ENCODE assay signal across 16 cellular contexts in the genomic region with DNA sequence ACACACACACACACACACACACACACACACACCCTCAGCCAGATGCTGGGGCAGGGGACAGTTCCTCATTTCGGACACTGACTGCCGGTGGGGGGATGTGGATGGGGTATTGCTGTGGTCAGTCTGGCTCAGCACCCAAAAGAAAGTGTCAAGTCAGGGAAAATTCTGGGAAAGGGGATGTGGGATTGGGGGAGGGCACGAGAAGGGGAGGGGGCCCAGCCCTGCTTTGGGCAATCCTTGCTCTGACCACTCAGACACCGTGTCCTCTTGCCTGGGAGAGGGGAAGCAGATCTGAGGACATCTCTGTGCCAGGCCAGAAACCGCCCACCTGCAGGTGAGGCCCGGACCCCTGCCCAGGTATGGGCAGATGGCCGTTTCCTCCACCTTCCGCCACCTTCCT. TPM values are rescaled to one million over a fixed set of nuclear protein-coding genes. Genes with fewer than 3 reads are reported as not detected.
DNase-seq lines count a peak whose midpoint lies in the region; ATAC-seq and TF ChIP-seq lines count a peak whose summit lies in the region.
"Had no signal": no experiment of that assay in that cellular context is flagged by ENCODE, and none has a peak within 500 bp of the region (broad histone marks: within the 10 kb centered on the region; RNA-seq: fewer than 3 reads in every experiment).

A gene (plus strand): TSS at position 253 of the 400 bp plus-strand sequence. CDS start 391 bp downstream, outside the sequence.

- 35 to 80% (median 58%) methylated on average over 3 to 8 of the region's 8 CpGs for WGBS in adrenal gland, 4 donors
- WGBS in heart right ventricle, 2 donors: 71 to 81% methylated on average over 8 of the region's 8 CpGs

- H3K4me3 ChIP-seq in adrenal gland: peak within 1 kb of the TSS in 1 of 4 donors; percentile 38
- H3K4me3 ChIP-seq in heart right ventricle: peak within 1 kb of the TSS in 8 of 10 donors; percentile 5 to 55 (median 30)
- peak within 1 kb of the TSS; percentile 35 to 41 for H3K4me3 ChIP-seq in tibial artery

- intact Hi-C loops in adrenal gland (cut with DNase I) (loop anchor here (2.0 to 5.0 kb wide), 3 partner anchors 116 to 225 kb away; no protein-coding TSS in a partner anchor), heart right ventricle (cut with DNase I) (loop anchor here in 7 of 10 donors (2.0 to 10.0 kb wide), 7 partner anchors 109 to 539 kb away; no protein-coding TSS in a partner anchor), tibial artery (cut with DNase I; ENCODE audit: low total_unique reads) (loop anchor here (2.0 to 10.0 kb wide), 2 partner anchors 109 to 223 kb away; no protein-coding TSS in a partner anchor)

- peak within 1 kb of the TSS in 4 of 5 donors; percentile 16 to 80 (median 20) for H3K27ac ChIP-seq in adrenal gland
- H3K27ac ChIP-seq in heart right ventricle: peak within 1 kb of the TSS in 5 of 10 donors; percentile 25 to 86 (median 37)
- no peak within 1 kb of the TSS for H3K27ac ChIP-seq in tibial artery
- H3K27ac ChIP-seq: foreskin keratinocyte had no signal

- H3K4me3 Mint-ChIP-seq in HFFc6 (no peak within 1 kb of the TSS), type B pancreatic cell (no peak within 1 kb of the TSS)
- H3K4me3 Mint-ChIP-seq: activated naive CD8-positive, alpha-beta T cell treated with anti-CD3 and anti-CD28 coated beads, Interleukin-2, amount 10 ng/mL, durations not matched to agents 7 days and 5 days; CD4-positive, CD25-positive, alpha-beta regulatory T cell; IgD-negative memory B cell had no signal

- DNase-seq in adrenal gland: peak; percentile 52 to 83 (median 56)
- DNase-seq in heart right ventricle: peak; percentile 33 to 42
- no peak for DNase-seq in omental fat pad (ENCODE audit: low spot score)
- DNase-seq in tibial artery: peak; percentile 68 to 78
- DNase-seq in HFFc6: no peak
- DNase-seq in NCI-H345 (lab: John Stamatoyannopoulos, UW): no peak
- DNase-seq in type B pancreatic cell (ENCODE audit: extremely low spot score, unreplicated experiment): no peak
- DNase-seq: activated naive CD8-positive, alpha-beta T cell treated with anti-CD3 and anti-CD28 coated beads, Interleukin-2, amount 10 ng/mL, durations not matched to agents 7 days and 5 days; CD4-positive, CD25-positive, alpha-beta regulatory T cell; effector CD4-positive, alpha-beta T cell; foreskin keratinocyte; NCI-H1417; NCI-H748 treated with DMSO at 0.1 percent for 48 hours; SIG-M5 had no signal

- TF ChIP-seq CTCF in adrenal gland (IDR thresholded peaks at IDR 0.05): no peak
- TF ChIP-seq CTCF in heart right ventricle (IDR thresholded peaks at IDR 0.05): no peak
- TF ChIP-seq CTCF in omental fat pad (IDR thresholded peaks at IDR 0.05): no peak
- TF ChIP-seq CTCF in tibial artery (IDR thresholded peaks at IDR 0.05): no peak
- TF ChIP-seq CTCF in HFFc6 (IDR thresholded peaks at IDR 0.05): no peak
- TF ChIP-seq CTCF in type B pancreatic cell (conservative IDR thresholded peaks at IDR 0.05): no peak

- peaks cover 0 to 7% of the 10 kb centered on the region in 2 donors for H3K4me1 ChIP-seq in adrenal gland (replicated peaks in 1 of 2)
- H3K4me1 ChIP-seq in heart right ventricle: peaks cover 0 to 13% (median 3%) of the 10 kb centered on the region in 9 donors
- peaks cover 0 to 7% (median 2%) of the 10 kb centered on the region in 4 donors for H3K4me1 ChIP-seq in tibial artery
- H3K4me1 ChIP-seq: foreskin keratinocyte had no signal

- H3K27me3 Mint-ChIP-seq in HFFc6 (ENCODE audit: insufficient read depth): peaks cover 25% of the 10 kb centered on the region
- H3K27me3 Mint-ChIP-seq in type B pancreatic cell: peaks cover 22% of the 10 kb centered on the region
- H3K27me3 Mint-ChIP-seq: activated naive CD8-positive, alpha-beta T cell treated with anti-CD3 and anti-CD28 coated beads, Interleukin-2, amount 10 ng/mL, durations not matched to agents 7 days and 5 days had no signal

- ATAC-seq in heart right ventricle: peak; percentile 35 to 58 (median 52)
- ATAC-seq in omental fat pad (ENCODE audit: low FRiP score): no peak
- no peak for ATAC-seq in GM18861 (IDR thresholded peaks at IDR 0.05; ENCODE audit: unreplicated experiment)
- ATAC-seq: foreskin keratinocyte had no signal

- H3K27ac Mint-ChIP-seq in HFFc6: no peak within 1 kb of the TSS
- H3K27ac Mint-ChIP-seq in type B pancreatic cell: no peak within 1 kb of the TSS
- H3K27ac Mint-ChIP-seq: activated naive CD8-positive, alpha-beta T cell treated with anti-CD3 and anti-CD28 coated beads, Interleukin-2, amount 10 ng/mL, durations not matched to agents 7 days and 5 days; CD4-positive, CD25-positive, alpha-beta regulatory T cell; IgD-negative memory B cell had no signal

- H3K9me3 ChIP-seq in adrenal gland (replicated peaks in 1 of 3) (no peaks in the 10 kb centered on the region), heart right ventricle (no peaks in the 10 kb centered on the region), tibial artery (no peaks in the 10 kb centered on the region)

- no peaks in the 10 kb centered on the region for H3K36me3 ChIP-seq in adrenal gland (replicated peaks in 1 of 2)
- H3K36me3 ChIP-seq in heart right ventricle: peaks cover 0 to 11% (median 0%) of the 10 kb centered on the region in 9 donors
- H3K36me3 ChIP-seq in tibial artery: no peaks in the 10 kb centered on the region

- no peak for TF ChIP-seq POLR2A in adrenal gland (IDR thresholded peaks at IDR 0.05)

- H3K36me3 Mint-ChIP-seq in HFFc6 (ENCODE audit: low read depth): no peaks in the 10 kb centered on the region
- H3K36me3 Mint-ChIP-seq in type B pancreatic cell: no peaks in the 10 kb centered on the region
- H3K36me3 Mint-ChIP-seq: activated naive CD8-positive, alpha-beta T cell treated with anti-CD3 and anti-CD28 coated beads, Interleukin-2, amount 10 ng/mL, durations not matched to agents 7 days and 5 days; CD4-positive, CD25-positive, alpha-beta regulatory T cell; IgD-negative memory B cell had no signal

- H3K27me3 ChIP-seq in adrenal gland (no peaks in the 10 kb centered on the region), heart right ventricle (peaks cover 0 to 26% (median 13%) of the 10 kb centered on the region in 7 donors), tibial artery (peaks cover 0 to 61% of the 10 kb centered on the region in 2 donors)
- H3K27me3 ChIP-seq: foreskin keratinocyte had no signal

- no peaks in the 10 kb centered on the region for H3K4me1 Mint-ChIP-seq in HFFc6 (ENCODE audit: low read depth)
- H3K4me1 Mint-ChIP-seq in type B pancreatic cell (ENCODE audit: unreplicated experiment): no peaks in the 10 kb centered on the region
- H3K4me1 Mint-ChIP-seq: IgD-negative memory B cell had no signal

- no peaks in the 10 kb centered on the region for H3K9me3 Mint-ChIP-seq in HFFc6
- H3K9me3 Mint-ChIP-seq in type B pancreatic cell: no peaks in the 10 kb centered on the region
- H3K9me3 Mint-ChIP-seq: activated naive CD8-positive, alpha-beta T cell treated with anti-CD3 and anti-CD28 coated beads, Interleukin-2, amount 10 ng/mL, durations not matched to agents 7 days and 5 days; CD4-positive, CD25-positive, alpha-beta regulatory T cell; IgD-negative memory B cell had no signal

RNA-seq across cellular contexts. Expression of the gene that starts here (rescaled TPM):
- 1,000 to 10,000 TPM in 1 of 8 donors, 100 to 1,000 TPM in 7; 213 to 1,409 (median 672) TPM for total RNA-seq in adrenal gland
- polyA plus RNA-seq in adrenal gland: 100 to 1,000 TPM in 2 of 3 donors, 10 to 100 TPM in 1; 71.7 to 114 (median 102) TPM
- total RNA-seq in heart right ventricle: 100 to 1,000 TPM in 2 of 10 donors, 10 to 100 TPM in 8; 15.9 to 389 (median 27.8) TPM
- 10 to 100 TPM; 18.0 to 73.9 TPM for polyA plus RNA-seq in heart right ventricle
- 100 to 1,000 TPM; 224 to 461 (median 398) TPM for total RNA-seq in omental fat pad
- not detected for total RNA-seq in HFFc6 (2021; fragmentation: NEBNext Ultra II Directional; extraction: Animal tissue kit (Norgen Biotek cat#: 25700))
- not detected in 2 replicates for total RNA-seq in type B pancreatic cell (ENCODE audit: low replicate concordance)
- total RNA-seq: CD4-positive, CD25-positive, alpha-beta regulatory T cell; foreskin keratinocyte had no signal
- polyA plus RNA-seq: CD4-positive, CD25-positive, alpha-beta regulatory T cell; foreskin keratinocyte; IgD-negative memory B cell had no signal

Comparison
In these comparisons a context has a peak if more than half of its experiments do, and no peak if none do; other contexts are left out.
1. RNA of the gene that starts here (total RNA-seq): 213 to 1,409 TPM in adrenal gland, 224 to 461 TPM in omental fat pad and 15.9 to 389 TPM in heart right ventricle; not detected in HFFc6 and not detected in type B pancreatic cell; every median in the first group is over 10 times any median in the second.
2. DNase-seq: peak in adrenal gland (7 of 7), heart right ventricle (2 of 2) and tibial artery (2 of 2); none in omental fat pad (single experiment), HFFc6 (single experiment), NCI-H345 (single experiment) and type B pancreatic cell (single experiment).
3. H3K27ac ChIP-seq: peak in adrenal gland (4 of 5); none in tibial artery (0 of 2).
4. ATAC-seq: peak in heart right ventricle (8 of 8); none in omental fat pad (single experiment) and GM18861 (single experiment).